In the genomic region with DNA sequence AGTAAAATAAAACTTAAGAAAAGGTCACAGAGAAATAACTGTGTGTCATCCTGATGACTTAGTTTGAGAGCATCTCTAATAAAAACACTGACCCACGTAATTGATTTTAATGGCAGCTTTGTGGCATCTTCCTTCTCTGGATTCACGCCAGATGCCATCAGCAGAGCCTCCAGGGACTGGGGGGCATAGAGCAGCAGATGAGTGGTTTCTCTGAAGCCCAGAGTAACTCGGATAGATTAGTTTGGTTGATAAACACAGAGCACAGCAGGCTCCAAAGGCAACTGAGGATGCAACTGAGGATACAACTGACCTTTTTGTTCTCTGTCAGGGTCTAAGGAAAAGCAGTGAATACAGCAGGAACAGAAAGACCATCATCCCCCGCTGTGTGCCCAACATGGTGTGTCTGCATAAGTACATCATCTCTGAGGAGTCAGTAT, we compare ENCODE assay signal across 13 cellular contexts.
DNase-seq lines count a peak whose midpoint lies in the region; ATAC-seq, FAIRE-seq and TF ChIP-seq lines count a peak whose summit lies in the region.
"Had no signal": no experiment of that assay in that cellular context is flagged by ENCODE, and none has a peak within 500 bp of the region (broad histone marks: within the 10 kb centered on the region; RNA-seq: fewer than 3 reads in every experiment).

No MANE protein-coding gene starts in this region.

- H3K27ac Mint-ChIP-seq in HFFc6 = peak overlapping the region; percentile 89
- no peak overlapping the region for H3K27ac Mint-ChIP-seq in natural killer cell
- H3K27ac Mint-ChIP-seq in activated CD4-positive, alpha-beta memory T cell treated with anti-CD3 and anti-CD28 coated beads for 36 hours = no peak overlapping the region
- H3K27ac Mint-ChIP-seq: stimulated activated naive CD8-positive, alpha-beta T cell treated with anti-CD3 and anti-CD28 coated beads, Interleukin-15, Interleukin-2, amounts not matched to agents 100 ng/mL and 50 ng/mL, for 24 hours had no signal

- H3K9me3 Mint-ChIP-seq in HFFc6 (no peaks in the 10 kb centered on the region), natural killer cell (no peaks in the 10 kb centered on the region)
- H3K9me3 Mint-ChIP-seq in activated CD4-positive, alpha-beta memory T cell treated with anti-CD3 and anti-CD28 coated beads for 36 hours = no peaks in the 10 kb centered on the region
- H3K9me3 Mint-ChIP-seq: neural crest cell; stimulated activated naive CD8-positive, alpha-beta T cell treated with anti-CD3 and anti-CD28 coated beads, Interleukin-15, Interleukin-2, amounts not matched to agents 100 ng/mL and 50 ng/mL, for 24 hours had no signal

- peak overlapping the region; percentile 67 for H3K4me3 Mint-ChIP-seq in HFFc6
- H3K4me3 Mint-ChIP-seq in natural killer cell = no peak overlapping the region
- no peak overlapping the region for H3K4me3 Mint-ChIP-seq in activated CD4-positive, alpha-beta memory T cell treated with anti-CD3 and anti-CD28 coated beads for 36 hours
- H3K4me3 Mint-ChIP-seq: neural crest cell; stimulated activated naive CD8-positive, alpha-beta T cell treated with anti-CD3 and anti-CD28 coated beads, Interleukin-15, Interleukin-2, amounts not matched to agents 100 ng/mL and 50 ng/mL, for 24 hours had no signal

- peak overlapping the region; percentile 16; the same call in 2 of the 3 replicates for H3K4me2 ChIP-seq in A549

- FAIRE-seq in A549 (lab: Jason Lieb, UNC) = no peak
- FAIRE-seq: bronchial epithelial cell had no signal

- POLR2A ChIA-PET in A549 (lab: Yijun Ruan, JAX) = no interaction called here
- POLR2A ChIA-PET in activated CD4-positive, alpha-beta memory T cell treated with anti-CD3 and anti-CD28 coated beads for 36 hours (lab: Charles Lee) = no interaction called here

- H3K36me3 Mint-ChIP-seq in HFFc6 (ENCODE audit: low read depth) (no peaks in the 10 kb centered on the region), natural killer cell (no peaks in the 10 kb centered on the region)
- H3K36me3 Mint-ChIP-seq in activated CD4-positive, alpha-beta memory T cell treated with anti-CD3 and anti-CD28 coated beads for 36 hours = peaks cover 7% of the 10 kb centered on the region

- H3K9me3 ChIP-seq in A549 = no peaks in the 10 kb centered on the region
- H3K9me3 ChIP-seq: HAP-1 had no signal

- no peak for ATAC-seq in A549
- no peak for ATAC-seq in natural killer cell
- no peak for ATAC-seq in HG02623 (IDR thresholded peaks at IDR 0.05; ENCODE audit: unreplicated experiment)

- intact Hi-C loops in natural killer cell (cut with micrococcal nuclease) = no loop called here
- intact Hi-C loops in activated CD4-positive, alpha-beta memory T cell treated with anti-CD3 and anti-CD28 coated beads for 36 hours (cut with micrococcal nuclease) = no loop called here

- H3K4me1 Mint-ChIP-seq in HFFc6 (ENCODE audit: low read depth) (peaks cover 28% of the 10 kb centered on the region), natural killer cell (peaks cover 0 to 12% of the 10 kb centered on the region in 2 donors)
- H3K4me1 Mint-ChIP-seq in activated CD4-positive, alpha-beta memory T cell treated with anti-CD3 and anti-CD28 coated beads for 36 hours (ENCODE audit: low read depth) = no peaks in the 10 kb centered on the region

- no peak overlapping the region for H3K4me3 ChIP-seq in A549
- H3K4me3 ChIP-seq: HAP-1 had no signal

- no peak for TF ChIP-seq POLR2A in A549 (IDR thresholded peaks at IDR 0.05; ENCODE audit: low read length)

- no peaks in the 10 kb centered on the region; the same call in 1 of the 2 replicates for H3K27me3 Mint-ChIP-seq in HFFc6 (ENCODE audit: insufficient read depth)
- no peaks in the 10 kb centered on the region for H3K27me3 Mint-ChIP-seq in natural killer cell (ENCODE audit: low read depth in 2 of 2)
- H3K27me3 Mint-ChIP-seq in activated CD4-positive, alpha-beta memory T cell treated with anti-CD3 and anti-CD28 coated beads for 36 hours = no peaks in the 10 kb centered on the region
- H3K27me3 Mint-ChIP-seq: stimulated activated naive CD8-positive, alpha-beta T cell treated with anti-CD3 and anti-CD28 coated beads, Interleukin-15, Interleukin-2, amounts not matched to agents 100 ng/mL and 50 ng/mL, for 24 hours had no signal

- H3K27ac ChIP-seq in A549 = 0 out of 6 replicates have a peak overlapping the region, but pooled peaks of 1 of the 2 experiments have one; percentile 17
- H3K27ac ChIP-seq: epithelial cell of prostate had no signal

- no peak for TF ChIP-seq CTCF in A549 (IDR thresholded peaks at IDR 0.05)
- no peak for TF ChIP-seq CTCF in HFFc6 (IDR thresholded peaks at IDR 0.05)
- TF ChIP-seq CTCF in natural killer cell (IDR thresholded peaks at IDR 0.05) = no peak

- CTCF ChIA-PET in A549 (lab: Yijun Ruan, JAX) = no interaction called here
- CTCF ChIA-PET in activated CD4-positive, alpha-beta memory T cell treated with anti-CD3 and anti-CD28 coated beads for 36 hours (lab: Charles Lee) = no interaction called here

- 54% methylated on average over 4 of the region's 4 CpGs for WGBS in A549 (ENCODE audit: missing lambda C conversion rate)

- TF ChIP-seq EP300 in A549 (IDR thresholded peaks at IDR 0.05) = no peak

- no peak for TF ChIP-seq RAD21 in A549 (conservative IDR thresholded peaks at IDR 0.05 in 1 of 2, IDR thresholded peaks at IDR 0.05 in 1 of 2)

- DNase-seq in A549 (ENCODE audit: low read depth in 1 of 2, low spot score in 1 of 2) (peak in 1 of 2 experiments; percentile 2), HFFc6 (peak; percentile 78), NCI-H748 (lab: John Stamatoyannopoulos, UW; ENCODE audit: unreplicated experiment) (peak; percentile 88), hepatic stellate cell (ENCODE audit: low spot score) (peak; percentile 8), NCI-H510A treated with DMSO at 0.1 percent for 48 hours (lab: John Stamatoyannopoulos, UW) (no peak), natural killer cell (no peak)
- DNase-seq in activated CD4-positive, alpha-beta memory T cell treated with anti-CD3 and anti-CD28 coated beads for 36 hours = no peak

- peaks cover 16% of the 10 kb centered on the region for H3K4me1 ChIP-seq in A549
- H3K4me1 ChIP-seq: HAP-1 had no signal

TF ChIP-seq in A549, 52 proteins besides CTCF, POLR2A, EP300 and RAD21:
- no peak for TF ChIP-seq NFE2L2 (conservative IDR thresholded peaks at IDR 0.05; ENCODE audit: low read length)
- TF ChIP-seq E2F6 (IDR thresholded peaks at IDR 0.05; ENCODE audit: borderline replicate concordance, low read depth) = no peak
- TF ChIP-seq HEYL (CRISPR knock-in tag; IDR thresholded peaks at IDR 0.05) = no peak
- no peak for TF ChIP-seq KDM1A (IDR thresholded peaks at IDR 0.05; ENCODE audit: low read depth)
- TF ChIP-seq ZFP36 (IDR thresholded peaks at IDR 0.05; ENCODE audit: borderline replicate concordance, partially characterized antibody) = no peak
- no peak for TF ChIP-seq CEBPB (IDR thresholded peaks at IDR 0.05)
- TF ChIP-seq ZSCAN20 (CRISPR knock-in tag; IDR thresholded peaks at IDR 0.05) = no peak
- TF ChIP-seq NPAS2 (CRISPR knock-in tag; IDR thresholded peaks at IDR 0.05; ENCODE audit: borderline replicate concordance) = no peak
- TF ChIP-seq SMC3 (IDR thresholded peaks at IDR 0.05) = no peak
- TF ChIP-seq CHD4 (IDR thresholded peaks at IDR 0.05; ENCODE audit: borderline replicate concordance) = no peak
- no peak for TF ChIP-seq HDAC2 (IDR thresholded peaks at IDR 0.05)
- TF ChIP-seq GATA3 (IDR thresholded peaks at IDR 0.05; ENCODE audit: borderline replicate concordance) = no peak
- no peak for TF ChIP-seq EHMT2 (IDR thresholded peaks at IDR 0.05; ENCODE audit: low read depth)
- TF ChIP-seq ELK1 (IDR thresholded peaks at IDR 0.05; ENCODE audit: low read depth, low read length) = no peak
- no peak for TF ChIP-seq MAZ (IDR thresholded peaks at IDR 0.05; ENCODE audit: borderline replicate concordance, low read depth, low read length)
- no peak for TF ChIP-seq FOXS1 (CRISPR knock-in tag; IDR thresholded peaks at IDR 0.05)

Comparison
In these comparisons a context has a peak if more than half of its experiments do, and no peak if none do; other contexts are left out.
1. DNase-seq: peak in HFFc6 (single experiment), NCI-H748 (single experiment) and hepatic stellate cell (single experiment); none in NCI-H510A treated with DMSO at 0.1 percent for 48 hours (single experiment), natural killer cell (single experiment) and activated CD4-positive, alpha-beta memory T cell treated with anti-CD3 and anti-CD28 coated beads for 36 hours (single experiment).